In genomic region chr4:4859799-4860380, GRCh38 we compare ENCODE assay signal across 8 cellular contexts. TPM values are rescaled to one million over a fixed set of nuclear protein-coding genes. Genes with fewer than 3 reads are reported as not detected.
A peak's percentile ranks its signal among the peaks of the same experiment; 100 is the strongest.
DNase-seq lines count a peak whose midpoint lies in the region; ATAC-seq lines count a peak whose summit lies in the region.

No MANE protein-coding gene starts in this region.

- H3K4me2 ChIP-seq in BLaER1, result peak overlapping the region; percentile 98

- no peak for DNase-seq in naive thymus-derived CD4-positive, alpha-beta T cell
- DNase-seq in NCI-H446 (lab: John Stamatoyannopoulos, UW) (no peak), DMS114 treated with DMSO at 0.1 percent for 48 hours (lab: John Stamatoyannopoulos, UW; ENCODE audit: unreplicated experiment) (no peak), T-helper 1 cell (no peak)

- H3K9me3 Mint-ChIP-seq in naive thymus-derived CD4-positive, alpha-beta T cell, result peaks cover 0 to 28% (median 2%) of the 10 kb centered on the region in 11 donors

- intact Hi-C loops in naive thymus-derived CD4-positive, alpha-beta T cell (cut with micrococcal nuclease), result loop anchor here in 1 of 2 donors (10.0 kb wide), 1 partner anchor 1035 kb away; the partner anchor contains the start of gene CRMP1

- ATAC-seq in GM21381 (IDR thresholded peaks at IDR 0.05; ENCODE audit: unreplicated experiment), result peak; percentile 41
- ATAC-seq in naive thymus-derived CD4-positive, alpha-beta T cell, result peak; percentile 18

- no peaks in the 10 kb centered on the region for H3K9me3 ChIP-seq in BLaER1
- no peaks in the 10 kb centered on the region for H3K9me3 ChIP-seq in HUES6 (ENCODE audit: control insufficient read depth, insufficient read depth, low read depth, low read length)
- no peaks in the 10 kb centered on the region for H3K9me3 ChIP-seq in duodenal mucosa (ENCODE audit: control insufficient read depth in 1 of 2, low read length in 2 of 2)
- no peaks in the 10 kb centered on the region for H3K9me3 ChIP-seq in naive thymus-derived CD4-positive, alpha-beta T cell (ENCODE audit: control insufficient read depth in 2 of 3, low read length in 3 of 3)

- H3K27me3 Mint-ChIP-seq in naive thymus-derived CD4-positive, alpha-beta T cell, result peaks cover 73 to 85% (median 84%) of the 10 kb centered on the region in 5 donors

- H3K27ac ChIP-seq in BLaER1 (no peak overlapping the region), HUES6 (ENCODE audit: low read depth, low read length) (no peak overlapping the region; the same call in 1 of the 2 replicates), duodenal mucosa (ENCODE audit: low read depth, low read length) (no peak overlapping the region)
- H3K27ac ChIP-seq in naive thymus-derived CD4-positive, alpha-beta T cell (ENCODE audit: low read depth, low read length), result no peak overlapping the region

- peak overlapping the region in 1 of 10 donors; percentile 85 for H3K4me3 Mint-ChIP-seq in naive thymus-derived CD4-positive, alpha-beta T cell

- H3K4me1 Mint-ChIP-seq in naive thymus-derived CD4-positive, alpha-beta T cell, result peaks cover 18 to 53% (median 49%) of the 10 kb centered on the region in 7 donors

- H3K27me3 ChIP-seq in BLaER1 (peaks cover 100% of the 10 kb centered on the region), HUES6 (ENCODE audit: control insufficient read depth, insufficient read depth, low read length) (peaks cover 95% of the 10 kb centered on the region), duodenal mucosa (ENCODE audit: control insufficient read depth in 1 of 2, insufficient read depth in 2 of 2, low read length in 2 of 2) (peaks cover 82 to 85% of the 10 kb centered on the region in 2 donors)
- H3K27me3 ChIP-seq in naive thymus-derived CD4-positive, alpha-beta T cell (ENCODE audit: control insufficient read depth in 2 of 2, insufficient read depth in 2 of 2, low read length in 2 of 2), result peaks cover 16 to 33% of the 10 kb centered on the region in 2 donors

- H3K4me1 ChIP-seq in BLaER1 (peaks cover 32% of the 10 kb centered on the region), HUES6 (ENCODE audit: control insufficient read depth, insufficient read depth, low read length) (peaks cover 42% of the 10 kb centered on the region), duodenal mucosa (ENCODE audit: control insufficient read depth in 1 of 2, insufficient read depth in 2 of 2, low read length in 2 of 2) (peaks cover 13 to 14% of the 10 kb centered on the region in 2 donors)
- peaks cover 11 to 13% of the 10 kb centered on the region in 2 donors for H3K4me1 ChIP-seq in naive thymus-derived CD4-positive, alpha-beta T cell (ENCODE audit: control insufficient read depth in 2 of 2, insufficient read depth in 2 of 2, low read length in 2 of 2)

- H3K36me3 Mint-ChIP-seq in naive thymus-derived CD4-positive, alpha-beta T cell, result peaks cover 0 to 4% (median 0%) of the 10 kb centered on the region in 5 donors

- H4K20me1 ChIP-seq in BLaER1, result peaks cover 97% of the 10 kb centered on the region

- CTCF ChIA-PET in naive thymus-derived CD4-positive, alpha-beta T cell (lab: Charles Lee), result no interaction called here

- no peak overlapping the region for H3K27ac Mint-ChIP-seq in naive thymus-derived CD4-positive, alpha-beta T cell

- H3K9ac ChIP-seq in BLaER1, result no peak overlapping the region
- H3K9ac ChIP-seq in HUES6 (ENCODE audit: low read length), result peak overlapping the region; percentile 77
- H3K9ac ChIP-seq in duodenal mucosa (ENCODE audit: low read depth in 1 of 2, low read length in 2 of 2), result no peak overlapping the region

- POLR2A ChIA-PET in naive thymus-derived CD4-positive, alpha-beta T cell (lab: Charles Lee), result no interaction called here

- H3K4me3 ChIP-seq in BLaER1, result peak overlapping the region; percentile 69
- H3K4me3 ChIP-seq in HUES6 (ENCODE audit: low read depth, low read length), result peak overlapping the region; percentile 62
- H3K4me3 ChIP-seq in duodenal mucosa (ENCODE audit: low read depth in 1 of 2, low read length in 2 of 2), result peak overlapping the region; percentile 60 to 73
- H3K4me3 ChIP-seq in naive thymus-derived CD4-positive, alpha-beta T cell (ENCODE audit: low read length), result no peak overlapping the region

- H3K36me3 ChIP-seq in BLaER1, result no peaks in the 10 kb centered on the region
- no peaks in the 10 kb centered on the region; the same call in 1 of the 2 replicates for H3K36me3 ChIP-seq in HUES6 (ENCODE audit: control insufficient read depth, insufficient read depth, low read length)
- H3K36me3 ChIP-seq in duodenal mucosa (ENCODE audit: control insufficient read depth in 1 of 2, insufficient read depth in 2 of 2, low read length in 2 of 2), result no peaks in the 10 kb centered on the region
- no peaks in the 10 kb centered on the region for H3K36me3 ChIP-seq in naive thymus-derived CD4-positive, alpha-beta T cell (ENCODE audit: control insufficient read depth in 2 of 3, insufficient read depth in 3 of 3, low read length in 3 of 3)

RNA-seq across cellular contexts. Expression of gene MSX1, which starts 0.4 kb away (rescaled TPM):
- not detected for total RNA-seq in naive thymus-derived CD4-positive, alpha-beta T cell
- polyA plus RNA-seq in naive thymus-derived CD4-positive, alpha-beta T cell, result not detected
